1 cellular context compared by ENCODE assay signal in genomic region chr3:196711838-196712513, GRCh38.
TF ChIP-seq lines count a peak whose summit lies in the region.

TSS of gene CEP19 (minus strand) at chr3:196712250. CDS start at chr3:196708657, 3,593 bp downstream.
TSS of gene PIGX (plus strand) at chr3:196712377.

TF ChIP-seq in HepG2, 621 proteins besides CTCF, POLR2A, EP300 and RAD21 (continued from another document and continues in another):
- TF ChIP-seq ZNF558 (CRISPR knock-in tag; IDR thresholded peaks at IDR 0.05; ENCODE audit: borderline replicate concordance) (peak; percentile 39; the same call in 1 of the 2 replicates), PHF8 (CRISPR knock-in tag; IDR thresholded peaks at IDR 0.05) (peak; percentile 60; the same call in 1 of the 2 replicates), TFDP1 (CRISPR knock-in tag; IDR thresholded peaks at IDR 0.05; ENCODE audit: borderline replicate concordance) (peak; percentile 66; the same call in 1 of the 2 replicates), IKZF5 (CRISPR knock-in tag; IDR thresholded peaks at IDR 0.05) (0 out of 2 replicates have a peak, but pooled peaks have one; percentile 17), SP4 (CRISPR knock-in tag; IDR thresholded peaks at IDR 0.05) (peak; percentile 52; the same call in 1 of the 2 replicates), ARNTL (CRISPR knock-in tag; IDR thresholded peaks at IDR 0.05) (0 out of 2 replicates have a peak, but pooled peaks have one; percentile 12), XRCC5 (optimal IDR thresholded peaks at IDR 0.05; ENCODE audit: low read length) (peak; percentile 33), KDM2A (CRISPR knock-in tag; IDR thresholded peaks at IDR 0.05; ENCODE audit: borderline replicate concordance, low read depth) (peak; percentile 37; the same call in 1 of the 2 replicates), ZNF792 (CRISPR knock-in tag; IDR thresholded peaks at IDR 0.05) (peak; percentile 35; the same call in 1 of the 2 replicates), MNT (IDR thresholded peaks at IDR 0.05) (no peak), CBX5 (CRISPR knock-in tag; IDR thresholded peaks at IDR 0.05; ENCODE audit: borderline replicate concordance) (peak; percentile 19; the same call in 1 of the 2 replicates), SP5 (CRISPR knock-in tag; IDR thresholded peaks at IDR 0.05; ENCODE audit: borderline replicate concordance, low read depth) (peak; percentile 69; the same call in 1 of the 2 replicates), RXRA (CRISPR knock-in tag; IDR thresholded peaks at IDR 0.05) (peak; percentile 26; the same call in 1 of the 2 replicates), ZNF280D (CRISPR knock-in tag; IDR thresholded peaks at IDR 0.05) (peak; percentile 41; the same call in 1 of the 2 replicates), CCDC6 (CRISPR knock-in tag; IDR thresholded peaks at IDR 0.05) (peak; percentile 87; the same call in 1 of the 2 replicates), KLF16 (CRISPR knock-in tag; IDR thresholded peaks at IDR 0.05) (0 out of 4 replicates have a peak, but pooled peaks of 1 of the 2 experiments have one; percentile 29), ISL2 (CRISPR knock-in tag; IDR thresholded peaks at IDR 0.05) (no peak), ETV6 (CRISPR knock-in tag; conservative IDR thresholded peaks at IDR 0.05) (0 out of 2 replicates have a peak, but pooled peaks have one; percentile 49), KDM5B (CRISPR knock-in tag; IDR thresholded peaks at IDR 0.05; ENCODE audit: borderline replicate concordance) (peak; percentile 58; the same call in 1 of the 2 replicates), ZNF761 (CRISPR knock-in tag; conservative IDR thresholded peaks at IDR 0.05) (peak; percentile 22; the same call in 1 of the 2 replicates), ARID2 (CRISPR knock-in tag; IDR thresholded peaks at IDR 0.05; ENCODE audit: borderline replicate concordance) (no peak), PTBP1 (IDR thresholded peaks at IDR 0.05; ENCODE audit: low read depth, low read length, poor library complexity, severe bottlenecking) (no peak), IRF2 (CRISPR knock-in tag; IDR thresholded peaks at IDR 0.05) (0 out of 2 replicates have a peak, but pooled peaks have one; percentile 15), ZNF704 (CRISPR knock-in tag; IDR thresholded peaks at IDR 0.05; ENCODE audit: borderline replicate concordance) (no peak), HINFP (CRISPR knock-in tag; IDR thresholded peaks at IDR 0.05; ENCODE audit: low read depth) (no peak), ZNF574 (CRISPR knock-in tag; IDR thresholded peaks at IDR 0.05) (peak; percentile 48; the same call in 1 of the 2 replicates), ARNT2 (CRISPR knock-in tag; IDR thresholded peaks at IDR 0.05; ENCODE audit: low read depth) (peak; percentile 69; the same call in 1 of the 2 replicates), KDM3A (CRISPR knock-in tag; IDR thresholded peaks at IDR 0.05; ENCODE audit: low read depth) (no peak), PATZ1 (CRISPR knock-in tag; IDR thresholded peaks at IDR 0.05) (peak; percentile 80), POLR2AphosphoS5 (IDR thresholded peaks at IDR 0.05; ENCODE audit: low read depth, low read length) (peak; percentile 50), MTERF4 (CRISPR knock-in tag; IDR thresholded peaks at IDR 0.05) (0 out of 2 replicates have a peak, but pooled peaks have one; percentile 21), ZNF710 (CRISPR knock-in tag; IDR thresholded peaks at IDR 0.05; ENCODE audit: borderline replicate concordance) (no peak), ZNF879 (CRISPR knock-in tag; IDR thresholded peaks at IDR 0.05) (0 out of 2 replicates have a peak, but pooled peaks have one; percentile 7), TIGD3 (CRISPR knock-in tag; IDR thresholded peaks at IDR 0.05; ENCODE audit: borderline replicate concordance) (no peak), HOXA3 (CRISPR knock-in tag; IDR thresholded peaks at IDR 0.05) (peak; percentile 36; the same call in 1 of the 2 replicates), ZNF343 (CRISPR knock-in tag; IDR thresholded peaks at IDR 0.05) (no peak), KLF6 (CRISPR knock-in tag; IDR thresholded peaks at IDR 0.05) (0 out of 2 replicates have a peak, but pooled peaks have one; percentile 26), KMT2B (CRISPR knock-in tag; IDR thresholded peaks at IDR 0.05) (peak; percentile 69; the same call in 1 of the 2 replicates), MED1 (CRISPR knock-in tag; IDR thresholded peaks at IDR 0.05) (peak; percentile 41; the same call in 1 of the 2 replicates)
